In the genomic region with DNA sequence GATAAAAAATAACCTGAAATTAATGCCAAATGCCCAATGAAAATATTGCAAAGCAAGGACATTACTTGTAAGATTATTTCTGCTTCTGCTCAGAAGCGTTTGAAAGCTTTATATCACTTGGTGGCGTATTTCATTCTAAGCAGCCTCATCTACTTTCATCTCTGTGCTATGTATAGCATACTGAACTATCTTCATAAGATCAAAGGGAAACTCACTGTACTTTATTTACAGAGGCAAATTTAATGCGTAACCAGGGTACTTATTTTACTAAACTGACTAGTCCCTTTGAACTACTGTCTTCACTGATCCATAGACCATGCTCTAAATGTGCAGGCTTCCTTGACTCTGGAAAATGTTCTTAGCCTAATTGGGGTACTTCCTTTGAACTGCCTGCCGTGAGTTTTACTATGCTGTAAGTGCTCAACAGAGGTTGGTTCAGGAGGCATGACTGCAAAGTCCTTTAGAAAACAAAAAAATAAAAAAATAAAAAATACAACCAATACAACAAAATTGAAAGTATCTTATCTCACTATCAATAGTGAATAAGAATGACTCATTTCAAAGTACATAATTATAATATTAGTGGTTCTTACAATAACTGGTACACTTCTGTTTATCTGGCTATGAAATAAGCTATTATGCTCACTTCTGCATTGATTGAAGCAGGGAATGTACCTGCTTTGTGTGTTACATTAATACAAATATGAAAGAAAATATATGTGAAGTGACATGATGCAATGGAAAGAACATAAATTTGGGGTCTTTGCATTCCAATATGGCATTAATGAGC, we compare ENCODE assay signal across 36 cellular contexts. TPM values are rescaled to one million over a fixed set of nuclear protein-coding genes. Genes with fewer than 3 reads are reported as not detected.
DNase-seq lines count a peak whose midpoint lies in the region; ATAC-seq, FAIRE-seq and TF ChIP-seq lines count a peak whose summit lies in the region.
"Had no signal": no experiment of that assay in that cellular context is flagged by ENCODE, and none has a peak within 500 bp of the region (broad histone marks: within the 10 kb centered on the region; RNA-seq: fewer than 3 reads in every experiment).

No MANE protein-coding gene starts in this region.

- no peak for FAIRE-seq in HepG2 (lab: Jason Lieb, UNC)
- FAIRE-seq: A204.1, colon, G401.6, K562 had no signal

- peak; percentile 56 for DNase-seq in HepG2 (ENCODE audit: low spot score)
- DNase-seq in right lobe of liver: no peak
- DNase-seq in SIG-M5 treated with dmso at 0.1 percent for 504 hours (lab: John Stamatoyannopoulos, UW; ENCODE audit: unreplicated experiment): no peak
- no peak for DNase-seq in amygdala (lab: John Stamatoyannopoulos, UW)
- DNase-seq in SHP77 (lab: John Stamatoyannopoulos, UW): no peak
- DNase-seq in activated T-cell treated with anti-CD3 and anti-CD28 coated beads, Interleukin-2, amount 50 U/mL, for 48 hours: no peak
- DNase-seq: activated CD4-positive, alpha-beta T cell treated with anti-CD3 and anti-CD28 coated beads for 48 hours; activated CD8-positive, alpha-beta memory T cell treated with anti-CD3 and anti-CD28 coated beads, Interleukin-2, amount 10 ng/mL, durations not matched to agents 7 days and 5 days; activated naive CD4-positive, alpha-beta T cell treated with anti-CD3 and anti-CD28 coated beads, Interleukin-2, amount 10 ng/mL, durations not matched to agents 7 days and 5 days; amniotic stem cell; CD8-positive, alpha-beta T cell; effector CD8-positive, alpha-beta T cell; foreskin melanocyte; GOT3; immature natural killer cell; left ventricle myocardium inferior; MG63; midbrain; naive thymus-derived CD8-positive, alpha-beta T cell; NCI-H2081; NCI-H226; NCI-H82; SJCRH30; upper lobe of right lung had no signal

- CTCF ChIA-PET in HepG2 (lab: Yijun Ruan, JAX; ENCODE audit: low intra/inter-chr PET ratio, low total read pairs): no interaction called here

- in situ Hi-C loops in HepG2 (cut with HindIII; ENCODE audit: extremely low pct_ligation_motif_present, low pct_unique_long_range_greater_than_20kb): no loop called here

- H3K36me3 ChIP-seq in HepG2 (replicated peaks in 1 of 2; ENCODE audit: control insufficient read depth in 1 of 2, insufficient read depth in 2 of 2, low read length in 2 of 2) (no peaks in the 10 kb centered on the region), right lobe of liver (no peaks in the 10 kb centered on the region), OCI-LY1 (ENCODE audit: insufficient read depth, low read length) (no peaks in the 10 kb centered on the region)
- H3K36me3 ChIP-seq: breast epithelium, left ventricle myocardium inferior, MG63, SJCRH30, upper lobe of right lung had no signal

- no TSS peak for BruUV-seq in HepG2 (replicated peaks; lab: Mats Ljungman, UMichigan)

- H3K27ac ChIP-seq in HepG2 (ENCODE audit: extremely low read length, insufficient read depth, low read length) (no peak overlapping the region), right lobe of liver (no peak overlapping the region), OCI-LY1 (ENCODE audit: low read depth, low read length, poor library complexity, severe bottlenecking) (no peak overlapping the region)
- H3K27ac ChIP-seq: breast epithelium, hepatocyte, left ventricle myocardium inferior, SJCRH30, upper lobe of right lung had no signal

- POLR2A ChIA-PET in HepG2 (lab: Yijun Ruan, JAX): no interaction called here

- H3K4me2 ChIP-seq in HepG2 (ENCODE audit: low read depth, low read length): no peak overlapping the region
- no peak overlapping the region for H3K4me2 ChIP-seq in OCI-LY1 (ENCODE audit: low read length)
- H3K4me2 ChIP-seq: hepatocyte had no signal

- H4K20me1 ChIP-seq in HepG2 (ENCODE audit: insufficient read depth, low read length) (no peaks in the 10 kb centered on the region), OCI-LY1 (ENCODE audit: insufficient read depth, low read length) (no peaks in the 10 kb centered on the region)

- H3K4me3 ChIP-seq in HepG2 (replicated peaks in 1 of 3; ENCODE audit: insufficient read depth in 1 of 3, low read depth in 2 of 3, low read length in 3 of 3) (no peak overlapping the region), right lobe of liver (no peak overlapping the region), OCI-LY1 (ENCODE audit: low read depth, low read length, poor library complexity, severe bottlenecking) (no peak overlapping the region)
- H3K4me3 ChIP-seq: breast epithelium, hepatocyte, K562, left ventricle myocardium inferior, MG63, SJCRH30, upper lobe of right lung had no signal

- H2AFZ ChIP-seq in HepG2 (ENCODE audit: low read length) (no peak overlapping the region), OCI-LY1 (ENCODE audit: low read length) (no peak overlapping the region)
- H2AFZ ChIP-seq: hepatocyte had no signal

- TF ChIP-seq EP300 in HepG2 (IDR thresholded peaks at IDR 0.05; ENCODE audit: low read depth in 2 of 2, low read length in 2 of 2) (no peak; a peak in 1 of 4 replicates), HepG2 (CRISPR knock-in tag; IDR thresholded peaks at IDR 0.05; ENCODE audit: borderline replicate concordance) (no peak)

- 2% methylated on average over 4 of the region's 4 CpGs for WGBS in HepG2 (ENCODE audit: low lambda C conversion rate)
- WGBS in right lobe of liver (ENCODE audit: insufficient coverage, low coverage, low lambda C conversion rate, missing lambda C conversion rate): 80% methylated on average over 4 of the region's 4 CpGs

- H3K79me2 ChIP-seq in HepG2 (ENCODE audit: insufficient read depth, low read length) (no peaks in the 10 kb centered on the region), OCI-LY1 (ENCODE audit: insufficient read depth, low read length) (no peaks in the 10 kb centered on the region)
- H3K79me2 ChIP-seq: hepatocyte had no signal

- no peak for TF ChIP-seq RAD21 in HepG2 (CRISPR knock-in tag; IDR thresholded peaks at IDR 0.05)

- TF ChIP-seq CTCF in HepG2 (CRISPR knock-in tag; IDR thresholded peaks at IDR 0.05) (no peak), right lobe of liver (IDR thresholded peaks at IDR 0.05) (no peak), OCI-LY1 (IDR thresholded peaks at IDR 0.05; ENCODE audit: low read length) (0 out of 2 replicates have a peak, but pooled peaks have one; percentile 6)

- H3K9ac ChIP-seq in HepG2 (ENCODE audit: insufficient read depth, low read depth, low read length) (no peak overlapping the region), OCI-LY1 (ENCODE audit: low read length) (no peak overlapping the region)

- H3K9me2 ChIP-seq in OCI-LY1 (ENCODE audit: low read depth, low read length): no peaks in the 10 kb centered on the region

- H3K4me1 ChIP-seq in HepG2 (ENCODE audit: insufficient read depth, low read length): no peaks in the 10 kb centered on the region
- H3K4me1 ChIP-seq in right lobe of liver: no peaks in the 10 kb centered on the region
- H3K4me1 ChIP-seq in OCI-LY1 (ENCODE audit: insufficient read depth, low read length, severe bottlenecking): no peaks in the 10 kb centered on the region
- H3K4me1 ChIP-seq: breast epithelium, left ventricle myocardium inferior, SJCRH30, upper lobe of right lung had no signal

- H3F3A ChIP-seq in OCI-LY1 (ENCODE audit: insufficient read depth, low read length): no peaks in the 10 kb centered on the region

- peak; percentile 62 for ATAC-seq in HepG2
- no peak for ATAC-seq in right lobe of liver
- ATAC-seq in HG02973 (IDR thresholded peaks at IDR 0.05; ENCODE audit: unreplicated experiment): peak; percentile 70
- ATAC-seq: activated CD8-positive, alpha-beta memory T cell treated with anti-CD3 and anti-CD28 coated beads, Interleukin-2, amount 10 ng/mL, durations not matched to agents 7 days and 5 days; CD8-positive, alpha-beta T cell; K562; naive thymus-derived CD8-positive, alpha-beta T cell; Panc1; stimulated activated memory B cell treated with anti-CD40 and anti-IgM and Interleukin-4, amounts not matched to agents 10 μg/mL and 1 μg/mL and 100 μg/mL, for 72 hours; upper lobe of right lung had no signal

- H3K27me3 ChIP-seq in HepG2 (ENCODE audit: control insufficient read depth in 1 of 2, insufficient read depth in 2 of 2, low read length in 2 of 2): no peaks in the 10 kb centered on the region
- no peaks in the 10 kb centered on the region for H3K27me3 ChIP-seq in right lobe of liver
- H3K27me3 ChIP-seq in OCI-LY1 (ENCODE audit: insufficient read depth, low read length): no peaks in the 10 kb centered on the region; the same call in 1 of the 2 replicates
- H3K27me3 ChIP-seq: breast epithelium, hepatocyte, MG63, SJCRH30, upper lobe of right lung had no signal

- TF ChIP-seq POLR2A in HepG2 (IDR thresholded peaks at IDR 0.05; ENCODE audit: insufficient read depth in 1 of 2, low read depth in 2 of 2, low read length in 2 of 2) (no peak), right lobe of liver (IDR thresholded peaks at IDR 0.05) (no peak)

- H3K9me3 ChIP-seq in HepG2 (ENCODE audit: low read length): peaks cover 12% of the 10 kb centered on the region; the same call in 1 of the 2 replicates
- peaks cover 0 to 1% (median 0%) of the 10 kb centered on the region in 4 donors for H3K9me3 ChIP-seq in right lobe of liver
- H3K9me3 ChIP-seq in OCI-LY1 (ENCODE audit: low read length): 0 out of 2 replicates have a peak, but pooled peaks cover 3% of the 10 kb centered on the region
- H3K9me3 ChIP-seq: MG63, upper lobe of right lung had no signal

- intact Hi-C loops in HepG2 (cut with micrococcal nuclease; ENCODE audit: unreplicated experiment) (loop anchor here (1.0 to 2.0 kb wide), 3 partner anchors 42 to 182 kb away; a partner anchor contains a TSS), right lobe of liver (cut with DNase I) (no loop called here)

RNA-seq across cellular contexts. Expression of a gene that starts 41.0 kb away (rescaled TPM):
- total RNA-seq in HepG2 (2016; rRNA removed; fragmentation: Illumina TruSeq; extraction: Trizol): 0.70 and 0.95 TPM in 2 replicates
- 0.53 TPM in 1 of 2 replicates, not detected in the other for total RNA-seq in HepG2 (2016; cell fraction: cytosol; rRNA removed; fragmentation: Illumina TruSeq; extraction: Trizol; ENCODE audit: low read depth)
- total RNA-seq in HepG2 (2016; cell fraction: insoluble cytoplasmic fraction; rRNA removed; fragmentation: Illumina TruSeq; extraction: Trizol): 1.00 and 1.3 TPM in 2 replicates
- 0.46 and 0.52 TPM in 2 replicates for total RNA-seq in HepG2 (2016; cell fraction: membrane; rRNA removed; fragmentation: Illumina TruSeq; extraction: Trizol)
- 0.50 and 0.63 TPM in 2 replicates for total RNA-seq in HepG2 (2016; cell fraction: nucleus; rRNA removed; fragmentation: Illumina TruSeq; extraction: Trizol)
- 0.24 and 0.48 TPM in 2 replicates for polyA plus RNA-seq in HepG2 (2011; rRNA removed)
- 0.08 and 0.33 TPM in 2 replicates for polyA plus RNA-seq in HepG2 (2011; cell fraction: cytosol; rRNA removed)
- 0.13 and 0.19 TPM in 2 replicates for polyA plus RNA-seq in HepG2 (2011; cell fraction: nucleus; rRNA removed)
- polyA plus RNA-seq in HepG2 (2012): 0.21 and 0.31 TPM in 2 replicates
- 0.17 and 0.32 TPM in 2 replicates for polyA plus RNA-seq in HepG2 (2016; cell fraction: cytosol; fragmentation: Illumina TruSeq; extraction: Trizol; ENCODE audit: low read depth)
- 0.62 and 0.80 TPM in 2 replicates for polyA plus RNA-seq in HepG2 (2016; cell fraction: insoluble cytoplasmic fraction; fragmentation: Illumina TruSeq; extraction: Trizol; ENCODE audit: low read depth)
- polyA plus RNA-seq in HepG2 (2016; cell fraction: membrane; fragmentation: Illumina TruSeq; extraction: Trizol; ENCODE audit: low read depth): 0.27 and 0.29 TPM in 2 replicates
- polyA plus RNA-seq in HepG2 (2016; cell fraction: nucleus; fragmentation: Illumina TruSeq; extraction: Trizol; ENCODE audit: insufficient read depth, low read depth): 1.3 and 1.8 TPM in 2 replicates
- polyA minus RNA-seq in HepG2 (2011; rRNA and poly(A)+ RNA removed; ENCODE audit: low replicate concordance): 0.40 and 9.8 TPM in 2 replicates
- polyA minus RNA-seq in HepG2 (2011; cell fraction: cytosol; rRNA and poly(A)+ RNA removed): not detected in 2 replicates
- polyA minus RNA-seq in HepG2 (2011; cell fraction: nucleus; rRNA and poly(A)+ RNA removed): not detected in 2 replicates
- 10 to 100 TPM; 10.7 to 14.4 (median 12.6) TPM for total RNA-seq in right lobe of liver
- total RNA-seq: activated CD8-positive, alpha-beta memory T cell treated with anti-CD3 and anti-CD28 coated beads, Interleukin-2, amount 10 ng/mL, durations not matched to agents 7 days and 5 days; activated T-helper 1 cell treated with anti-CD3 and anti-CD28 coated beads, Interleukin-12 subunit alpha, Interleukin-12 subunit beta, Interleukin-2, Interleukin-4 antibody, amounts not matched to agents 30 ng/mL and 10 ng/mL and 1 ng/mL, durations not matched to agents 14 hours and 24 hours and 36 hours; CD8-positive, alpha-beta T cell; naive thymus-derived CD8-positive, alpha-beta T cell; T-helper 1 cell treated with Interleukin-12 subunit alpha and Interleukin-12 subunit beta and Interleukin-4 antibody, amounts not matched to agents 30 ng/mL and 1 ng/mL, for 36 hours had no signal
- polyA plus RNA-seq: immature natural killer cell; naive thymus-derived CD8-positive, alpha-beta T cell had no signal

RNA-seq across cellular contexts. Expression of a gene that starts 51.7 kb away (rescaled TPM):
- 12.8 and 17.3 TPM in 2 replicates for total RNA-seq in HepG2 (2016; rRNA removed; fragmentation: Illumina TruSeq; extraction: Trizol)
- 5.4 and 5.6 TPM in 2 replicates for total RNA-seq in HepG2 (2016; cell fraction: cytosol; rRNA removed; fragmentation: Illumina TruSeq; extraction: Trizol; ENCODE audit: low read depth)
- 12.3 and 17.5 TPM in 2 replicates for total RNA-seq in HepG2 (2016; cell fraction: insoluble cytoplasmic fraction; rRNA removed; fragmentation: Illumina TruSeq; extraction: Trizol)
- 9.2 and 10.4 TPM in 2 replicates for total RNA-seq in HepG2 (2016; cell fraction: membrane; rRNA removed; fragmentation: Illumina TruSeq; extraction: Trizol)
- 17.5 and 19.0 TPM in 2 replicates for total RNA-seq in HepG2 (2016; cell fraction: nucleus; rRNA removed; fragmentation: Illumina TruSeq; extraction: Trizol)
- 4.8 and 6.9 TPM in 2 replicates for polyA plus RNA-seq in HepG2 (2011; rRNA removed)
- 1.9 and 3.0 TPM in 2 replicates for polyA plus RNA-seq in HepG2 (2011; cell fraction: cytosol; rRNA removed)
- 5.0 and 7.6 TPM in 2 replicates for polyA plus RNA-seq in HepG2 (2011; cell fraction: nucleus; rRNA removed)
- 4.6 and 5.4 TPM in 2 replicates for polyA plus RNA-seq in HepG2 (2012)
- polyA plus RNA-seq in HepG2 (2016; cell fraction: cytosol; fragmentation: Illumina TruSeq; extraction: Trizol; ENCODE audit: low read depth): 1.8 and 2.0 TPM in 2 replicates
- polyA plus RNA-seq in HepG2 (2016; cell fraction: insoluble cytoplasmic fraction; fragmentation: Illumina TruSeq; extraction: Trizol; ENCODE audit: low read depth): 14.2 and 14.8 TPM in 2 replicates
- polyA plus RNA-seq in HepG2 (2016; cell fraction: membrane; fragmentation: Illumina TruSeq; extraction: Trizol; ENCODE audit: low read depth): 2.5 and 3.9 TPM in 2 replicates
- 23.1 and 23.8 TPM in 2 replicates for polyA plus RNA-seq in HepG2 (2016; cell fraction: nucleus; fragmentation: Illumina TruSeq; extraction: Trizol; ENCODE audit: insufficient read depth, low read depth)
- 3.6 and 5.1 TPM in 2 replicates for polyA minus RNA-seq in HepG2 (2011; rRNA and poly(A)+ RNA removed; ENCODE audit: low replicate concordance)
- polyA minus RNA-seq in HepG2 (2011; cell fraction: cytosol; rRNA and poly(A)+ RNA removed): 1.4 and 3.0 TPM in 2 replicates
- polyA minus RNA-seq in HepG2 (2011; cell fraction: nucleus; rRNA and poly(A)+ RNA removed): 31.2 and 43.5 TPM in 2 replicates
- total RNA-seq in right lobe of liver: 1 to 10 TPM; 4.5 to 6.5 (median 6.2) TPM

Comparison
In these comparisons a context has a peak if more than half of its experiments do, and no peak if none do; other contexts are left out.
1. ATAC-seq: peak in HepG2 (single experiment) and HG02973 (single experiment); none in right lobe of liver (0 of 4).